Comparison of ENCODE assay signal across 8 cellular contexts in genomic region chr2:38115216-38116012, GRCh38. TPM values are rescaled to one million over a fixed set of nuclear protein-coding genes. Genes with fewer than 3 reads are reported as not detected.
DNase-seq lines count a peak whose midpoint lies in the region; ATAC-seq lines count a peak whose summit lies in the region.

No MANE protein-coding gene starts in this region.

- intact Hi-C loops in Right ventricle myocardium inferior (cut with DNase I) = loop anchor here (1.0 to 10.0 kb wide), 3 partner anchors 39 to 159 kb away; partner anchors contain the start of gene CYP1B1

- DNase-seq in MG63 = peak; percentile 65
- peak; percentile 89 to 93 for DNase-seq in SJSA1 (ENCODE audit: low read depth in 1 of 2, low spot score in 2 of 2)
- DNase-seq in activated naive CD4-positive, alpha-beta T cell treated with Interleukin-2 at 50 U/mL for 16 hours = peak; percentile 71
- DNase-seq in Right ventricle myocardium inferior (ENCODE audit: missing footprints) = peak; percentile 81
- peak; percentile 75 for DNase-seq in renal cortical epithelial cell (ENCODE audit: low read depth)
- DNase-seq in AG08395 (ENCODE audit: low spot score) = no peak

- H3K9me3 ChIP-seq in MG63 (peaks cover 5% of the 10 kb centered on the region; the same call in 1 of the 2 replicates), SJSA1 (replicated peaks) (no peaks in the 10 kb centered on the region)

- peak; percentile 58 for ATAC-seq in GM18909 (IDR thresholded peaks at IDR 0.05; ENCODE audit: poor library complexity, unreplicated experiment)
- peak; percentile 66 for ATAC-seq in Right ventricle myocardium inferior

- H3K27me3 ChIP-seq in ACC112 (ENCODE audit: insufficient read depth, low read length) (no peaks in the 10 kb centered on the region), MG63 (no peaks in the 10 kb centered on the region), SJSA1 (replicated peaks) (no peaks in the 10 kb centered on the region)

- H3K4me3 ChIP-seq in ACC112 (ENCODE audit: low read depth, low read length) (no peak overlapping the region), MG63 (no peak overlapping the region), SJSA1 (no peak overlapping the region)

- H2AFZ ChIP-seq in ACC112 (ENCODE audit: low read length, unreplicated experiment) = no peak overlapping the region

- no peaks in the 10 kb centered on the region for H3K36me3 ChIP-seq in ACC112 (ENCODE audit: insufficient read depth, low read length)
- H3K36me3 ChIP-seq in MG63 = no peaks in the 10 kb centered on the region
- H3K36me3 ChIP-seq in SJSA1 = no peaks in the 10 kb centered on the region

- H3K4me1 ChIP-seq in ACC112 (ENCODE audit: control insufficient read depth, insufficient read depth, low read length, unreplicated experiment) = peaks cover 38% of the 10 kb centered on the region
- peaks cover 40% of the 10 kb centered on the region for H3K4me1 ChIP-seq in SJSA1 (replicated peaks)

- peak overlapping the region; percentile 71 for H3K27ac ChIP-seq in ACC112 (ENCODE audit: low read depth, low read length)
- no peak overlapping the region for H3K27ac ChIP-seq in SJSA1

- no peaks in the 10 kb centered on the region for H3K79me2 ChIP-seq in ACC112 (ENCODE audit: control insufficient read depth, insufficient read depth, low read length, unreplicated experiment)

RNA-seq across cellular contexts. Expression of gene CYP1B1, which starts 39.5 kb away (rescaled TPM):
- 21.1 and 27.7 TPM in 2 replicates for total RNA-seq in MG63 (2014; rRNA removed; shearing (Covaris generic); ENCODE audit: low replicate concordance)
- 5.6 and 9.8 TPM in 2 replicates for total RNA-seq in SJSA1 (2014; rRNA removed; shearing (Covaris generic))
- total RNA-seq in Right ventricle myocardium inferior (19.6 TPM), renal cortical epithelial cell (18.9 and 422 TPM in 2 replicates)
